ENCODE assay signal across 27 cellular contexts in genomic region chr1:203093754-203094410, GRCh38. TPM values are rescaled to one million over a fixed set of nuclear protein-coding genes. Genes with fewer than 3 reads are reported as not detected.
"Had no signal": no experiment of that assay in that cellular context is flagged by ENCODE, and none has a peak within 500 bp of the region (broad histone marks: within the 10 kb centered on the region; RNA-seq: fewer than 3 reads in every experiment).

No MANE protein-coding gene starts in this region.

- H3K4me1 Mint-ChIP-seq: activated naive CD4-positive, alpha-beta T cell treated with anti-CD3 and anti-CD28 coated beads, Interleukin-2, amount 10 ng/mL, durations not matched to agents 7 days and 5 days; naive thymus-derived CD4-positive, alpha-beta T cell; neural crest cell had no signal

- H3K4me1 ChIP-seq: spleen, upper lobe of left lung had no signal

- H3K9me3 ChIP-seq: gastrocnemius medialis, testis had no signal

- H3K27ac ChIP-seq: cardiac muscle cell, gastrocnemius medialis, spleen, testis, upper lobe of left lung had no signal

- DNase-seq: activated effector memory CD4-positive, alpha-beta T cell treated with Interleukin-2 at 50 U/mL for 16 hours; activated naive CD4-positive, alpha-beta T cell treated with anti-CD3 and anti-CD28 coated beads, Interleukin-2, amount 10 ng/mL, durations not matched to agents 7 days and 5 days; activated T-cell treated with anti-CD3 and anti-CD28 coated beads, Interleukin-2, amount 50 U/mL, for 48 hours; amygdala; cortex of kidney; erythroblast; gastrocnemius medialis; hippocampal formation; left colon; mesenchymal stem cell; mucosa of descending colon; naive thymus-derived CD4-positive, alpha-beta T cell; occipital lobe; spleen; stimulated activated CD4-positive, alpha-beta T cell treated with anti-CD3 and anti-CD28 coated beads, Interleukin-4, amount 100 ng/mL, for 1 hour; stimulated activated naive CD4-positive, alpha-beta T cell; T1000; testis; upper lobe of left lung had no signal

- H3K27me3 ChIP-seq: cardiac muscle cell, gastrocnemius medialis, testis, upper lobe of left lung had no signal

- H3K36me3 ChIP-seq: cardiac muscle cell, gastrocnemius medialis, spleen, upper lobe of left lung had no signal

- H3K36me3 Mint-ChIP-seq: activated naive CD4-positive, alpha-beta T cell treated with anti-CD3 and anti-CD28 coated beads, Interleukin-2, amount 10 ng/mL, durations not matched to agents 7 days and 5 days had no signal

- H3K4me3 Mint-ChIP-seq: activated naive CD4-positive, alpha-beta T cell treated with anti-CD3 and anti-CD28 coated beads, Interleukin-2, amount 10 ng/mL, durations not matched to agents 7 days and 5 days; naive thymus-derived CD4-positive, alpha-beta T cell; neural crest cell; T-helper 1 cell treated with Interleukin-12 subunit alpha and Interleukin-12 subunit beta and Interleukin-4 antibody, amounts not matched to agents 30 μg/mL and 1 μg/mL, for 36 hours; WTC11 had no signal

- H3K4me3 ChIP-seq: cardiac muscle cell, gastrocnemius medialis, mucosa of descending colon, spleen, testis, upper lobe of left lung had no signal

- ATAC-seq: gastrocnemius medialis; left colon; mucosa of descending colon; naive thymus-derived CD4-positive, alpha-beta T cell; WTC11 had no signal

- H3K27ac Mint-ChIP-seq: activated naive CD4-positive, alpha-beta T cell treated with anti-CD3 and anti-CD28 coated beads, Interleukin-2, amount 10 ng/mL, durations not matched to agents 7 days and 5 days; naive thymus-derived CD4-positive, alpha-beta T cell; T-helper 1 cell treated with Interleukin-12 subunit alpha and Interleukin-12 subunit beta and Interleukin-4 antibody, amounts not matched to agents 30 μg/mL and 1 μg/mL, for 36 hours; WTC11 had no signal

RNA-seq across cellular contexts. Expression of gene MYOG, which starts 8.1 kb away (rescaled TPM):
- total RNA-seq: activated CD8-positive, alpha-beta memory T cell treated with anti-CD3 and anti-CD28 coated beads for 36 hours; cerebellum; left colon; lower leg skin; mucosa of descending colon; naive thymus-derived CD4-positive, alpha-beta T cell; neural crest cell; occipital lobe; posterior vena cava; spleen; upper lobe of left lung; WTC11 had no signal
- polyA plus RNA-seq: cardiac muscle cell; naive thymus-derived CD4-positive, alpha-beta T cell; spleen had no signal

RNA-seq across cellular contexts. Expression of gene ADORA1, which starts 33.6 kb away (rescaled TPM):
- total RNA-seq: activated CD8-positive, alpha-beta memory T cell treated with anti-CD3 and anti-CD28 coated beads for 36 hours had no signal
- polyA plus RNA-seq: naive thymus-derived CD4-positive, alpha-beta T cell had no signal
